ENCODE assay signal across 8 cellular contexts in genomic region chr15:60408438-60409105, GRCh38. TPM values are rescaled to one million over a fixed set of nuclear protein-coding genes. Genes with fewer than 3 reads are reported as not detected.
A peak's percentile ranks its signal among the peaks of the same experiment; 100 is the strongest.
DNase-seq lines count a peak whose midpoint lies in the region; ATAC-seq lines count a peak whose summit lies in the region.

No MANE protein-coding gene starts in this region.

- no peaks in the 10 kb centered on the region for H3K79me1 ChIP-seq in neuronal stem cell (ENCODE audit: low read depth, low read length)

- H2BK120ac ChIP-seq in neuronal stem cell (ENCODE audit: low read depth, low read length): no peak overlapping the region

- no peak overlapping the region for H2AK5ac ChIP-seq in neuronal stem cell (ENCODE audit: low read depth, low read length)

- no peaks in the 10 kb centered on the region for H3K9me3 ChIP-seq in neuronal stem cell (replicated peaks in 1 of 2; ENCODE audit: control insufficient read depth in 2 of 2, insufficient read depth in 1 of 2, low read depth in 1 of 2, low read length in 2 of 2)

- H3K9me3 Mint-ChIP-seq in IgD-negative memory B cell (no peaks in the 10 kb centered on the region), naive B cell (peaks cover 0 to 2% (median 0%) of the 10 kb centered on the region in 7 donors)
- no peaks in the 10 kb centered on the region for H3K9me3 Mint-ChIP-seq in activated T-helper 2 cell treated with anti-CD3 and anti-CD28 coated beads, Interferon-gamma antibody, Interleukin-2, Interleukin-4, amounts not matched to agents 10 μg/mL and 5 μg/mL and 100 μg/mL, durations not matched to agents 14 hours and 24 hours and 36 hours

- H3K18ac ChIP-seq in neuronal stem cell (ENCODE audit: low read length): no peak overlapping the region

- intact Hi-C loops in activated T-helper 2 cell treated with anti-CD3 and anti-CD28 coated beads, Interferon-gamma antibody, Interleukin-2, Interleukin-4, amounts not matched to agents 10 μg/mL and 5 μg/mL and 100 μg/mL, durations not matched to agents 14 hours and 24 hours and 36 hours (cut with micrococcal nuclease): loop anchor here (1.0 kb wide), 1 partner anchor 19 kb away; no protein-coding TSS in a partner anchor

- H3K4me1 ChIP-seq in neuronal stem cell (ENCODE audit: control insufficient read depth in 2 of 2, insufficient read depth in 1 of 2, low read depth in 1 of 2, low read length in 2 of 2): peaks cover 3 to 5% of the 10 kb centered on the region in 2 donors

- H3K27me3 Mint-ChIP-seq in IgD-negative memory B cell (no peaks in the 10 kb centered on the region), naive B cell (no peaks in the 10 kb centered on the region)
- H3K27me3 Mint-ChIP-seq in activated T-helper 2 cell treated with anti-CD3 and anti-CD28 coated beads, Interferon-gamma antibody, Interleukin-2, Interleukin-4, amounts not matched to agents 10 μg/mL and 5 μg/mL and 100 μg/mL, durations not matched to agents 14 hours and 24 hours and 36 hours (ENCODE audit: low read depth): peaks cover 7% of the 10 kb centered on the region

- H3K27ac Mint-ChIP-seq in IgD-negative memory B cell (peak overlapping the region in 2 of 3 donors; percentile 7 to 25), naive B cell (peak overlapping the region in 4 of 6 donors; percentile 29 to 87 (median 60))
- peak overlapping the region; percentile 62 for H3K27ac Mint-ChIP-seq in activated T-helper 2 cell treated with anti-CD3 and anti-CD28 coated beads, Interferon-gamma antibody, Interleukin-2, Interleukin-4, amounts not matched to agents 10 μg/mL and 5 μg/mL and 100 μg/mL, durations not matched to agents 14 hours and 24 hours and 36 hours

- H3K23ac ChIP-seq in neuronal stem cell (ENCODE audit: low read depth, low read length, poor library complexity): no peak overlapping the region

- H3K4me3 ChIP-seq in neuronal stem cell (ENCODE audit: low read length in 2 of 2): no peak overlapping the region

- H4K8ac ChIP-seq in neuronal stem cell (ENCODE audit: low read depth, low read length): no peak overlapping the region

- no peak overlapping the region for H3K14ac ChIP-seq in neuronal stem cell (ENCODE audit: low read length)

- H3K36me3 ChIP-seq in neuronal stem cell (replicated peaks in 1 of 2; ENCODE audit: control insufficient read depth in 2 of 2, insufficient read depth in 2 of 2, low read length in 2 of 2): no peaks in the 10 kb centered on the region

- H3K27me3 ChIP-seq in neuronal stem cell (ENCODE audit: control insufficient read depth in 3 of 3, insufficient read depth in 3 of 3, low read depth in 1 of 3, low read length in 3 of 3): no peaks in the 10 kb centered on the region

- no peak overlapping the region for H2BK5ac ChIP-seq in neuronal stem cell (ENCODE audit: low read length)

- H3K36me3 Mint-ChIP-seq in IgD-negative memory B cell (no peaks in the 10 kb centered on the region), naive B cell (no peaks in the 10 kb centered on the region)
- peaks cover 4% of the 10 kb centered on the region for H3K36me3 Mint-ChIP-seq in activated T-helper 2 cell treated with anti-CD3 and anti-CD28 coated beads, Interferon-gamma antibody, Interleukin-2, Interleukin-4, amounts not matched to agents 10 μg/mL and 5 μg/mL and 100 μg/mL, durations not matched to agents 14 hours and 24 hours and 36 hours (ENCODE audit: low read depth)

- no peak overlapping the region for H3K27ac ChIP-seq in neuronal stem cell (replicated peaks; ENCODE audit: low read length)

- no peak overlapping the region for H4K91ac ChIP-seq in neuronal stem cell (ENCODE audit: low read depth, low read length, poor library complexity)

- no peak overlapping the region for H2AFZ ChIP-seq in neuronal stem cell (ENCODE audit: low read length)

- H3K4me2 ChIP-seq in neuronal stem cell (ENCODE audit: insufficient read depth, low read length, poor library complexity, severe bottlenecking): no peak overlapping the region

- H3K4me3 Mint-ChIP-seq in IgD-negative memory B cell (peak overlapping the region in 3 of 4 donors; percentile 8 to 86 (median 65)), naive B cell (peak overlapping the region in 4 of 8 donors; percentile 10 to 64 (median 30))
- H3K4me3 Mint-ChIP-seq in activated T-helper 2 cell treated with anti-CD3 and anti-CD28 coated beads, Interferon-gamma antibody, Interleukin-2, Interleukin-4, amounts not matched to agents 10 μg/mL and 5 μg/mL and 100 μg/mL, durations not matched to agents 14 hours and 24 hours and 36 hours (ENCODE audit: low read depth): no peak overlapping the region

- H2BK15ac ChIP-seq in neuronal stem cell (ENCODE audit: low read length): no peak overlapping the region

- no peak overlapping the region for H3K4ac ChIP-seq in neuronal stem cell (ENCODE audit: low read length)

- DNase-seq in activated T-helper 2 cell treated with anti-CD3 and anti-CD28 coated beads, Interferon-gamma antibody, Interleukin-2, Interleukin-4, amounts not matched to agents 10 μg/mL and 5 μg/mL and 100 μg/mL, durations not matched to agents 14 hours and 24 hours and 36 hours (ENCODE audit: low spot score): no peak
- DNase-seq in naive B cell (no peak), NCI-H187 treated with DMSO at 0.1 percent for 48 hours (lab: John Stamatoyannopoulos, UW) (no peak), neuronal stem cell (ENCODE audit: low spot score) (no peak)

- peak; percentile 51 for ATAC-seq in GM18498 (IDR thresholded peaks at IDR 0.05; ENCODE audit: unreplicated experiment)
- ATAC-seq in naive B cell (ENCODE audit: low read depth in 2 of 2): peak; percentile 74 to 82
- ATAC-seq in HG02610 (IDR thresholded peaks at IDR 0.05; ENCODE audit: unreplicated experiment): no peak
- ATAC-seq in GM18520 (IDR thresholded peaks at IDR 0.05; ENCODE audit: unreplicated experiment): no peak

- H3K4me1 Mint-ChIP-seq in IgD-negative memory B cell (peaks cover 14 to 15% (median 14%) of the 10 kb centered on the region in 3 donors), naive B cell (peaks cover 9 to 21% (median 15%) of the 10 kb centered on the region in 3 donors)
- peaks cover 16% of the 10 kb centered on the region for H3K4me1 Mint-ChIP-seq in activated T-helper 2 cell treated with anti-CD3 and anti-CD28 coated beads, Interferon-gamma antibody, Interleukin-2, Interleukin-4, amounts not matched to agents 10 μg/mL and 5 μg/mL and 100 μg/mL, durations not matched to agents 14 hours and 24 hours and 36 hours (ENCODE audit: low read depth)

- no peak overlapping the region for H3K9ac ChIP-seq in neuronal stem cell (ENCODE audit: low read depth, low read length, poor library complexity)

- no peak overlapping the region for H2BK12ac ChIP-seq in neuronal stem cell (ENCODE audit: low read length)

RNA-seq across cellular contexts. Expression of gene ANXA2, which starts 10.8 kb away (rescaled TPM):
- polyA plus RNA-seq in IgD-negative memory B cell (462 TPM), naive B cell (ENCODE audit: low read depth in 6 of 6) (100 to 1,000 TPM; 111 to 188 (median 148) TPM)
- total RNA-seq in activated T-helper 2 cell treated with anti-CD3 and anti-CD28 coated beads, Interferon-gamma antibody, Interleukin-2, Interleukin-4, amounts not matched to agents 10 μg/mL and 5 μg/mL and 100 μg/mL, durations not matched to agents 14 hours and 24 hours and 36 hours: 262 and 267 TPM in 2 replicates
- polyA plus RNA-seq in neuronal stem cell (2013, experiment 1 of 2): 93.2 TPM
- 92.4 TPM for polyA plus RNA-seq in neuronal stem cell (2013, experiment 2 of 2)

Comparison
In these comparisons a context has a peak if more than half of its experiments do, and no peak if none do; other contexts are left out.
1. ATAC-seq: peak in GM18498 (single experiment) and naive B cell (2 of 2); none in HG02610 (single experiment) and GM18520 (single experiment).
2. Peak in every context shown above with its lines, with median percentiles within 50 percentile points of each other: H3K27ac Mint-ChIP-seq.